Comparison of ENCODE assay signal across 1 cellular context in genomic region chr2:96509114-96509846, GRCh38.
TF ChIP-seq lines count a peak whose summit lies in the region.

No MANE protein-coding gene starts in this region.

TF ChIP-seq in HepG2, 621 proteins besides CTCF, POLR2A, EP300 and RAD21 (continued from another document and continues in another):
- no peak for TF ChIP-seq ZNF704 (CRISPR knock-in tag; IDR thresholded peaks at IDR 0.05; ENCODE audit: borderline replicate concordance)
- peak; percentile 54 for TF ChIP-seq JARID2 (CRISPR knock-in tag; IDR thresholded peaks at IDR 0.05; ENCODE audit: insufficient replicate concordance)
- TF ChIP-seq ZNF792 (CRISPR knock-in tag; IDR thresholded peaks at IDR 0.05) = peak; percentile 78
- TF ChIP-seq SOX6 (IDR thresholded peaks at IDR 0.05) = no peak
- peak; percentile 55 for TF ChIP-seq SOX6 (CRISPR knock-in tag; IDR thresholded peaks at IDR 0.05)
- TF ChIP-seq ZNF567 (CRISPR knock-in tag; IDR thresholded peaks at IDR 0.05; ENCODE audit: borderline replicate concordance) = 0 out of 2 replicates have a peak, but pooled peaks have one; percentile 80
- TF ChIP-seq FOXJ3 (CRISPR knock-in tag; IDR thresholded peaks at IDR 0.05; ENCODE audit: borderline replicate concordance) = 0 out of 2 replicates have a peak, but pooled peaks have one; percentile 49
- peak; percentile 39; the same call in 1 of the 2 replicates for TF ChIP-seq GTF3A (CRISPR knock-in tag; conservative IDR thresholded peaks at IDR 0.05)
- no peak for TF ChIP-seq RFXANK (CRISPR knock-in tag; IDR thresholded peaks at IDR 0.05)
- TF ChIP-seq IRF2 (CRISPR knock-in tag; IDR thresholded peaks at IDR 0.05) = peak; percentile 67; the same call in 1 of the 2 replicates
- no peak for TF ChIP-seq SP1 (IDR thresholded peaks at IDR 0.05)
- no peak for TF ChIP-seq SP1 (CRISPR knock-in tag; IDR thresholded peaks at IDR 0.05)
- TF ChIP-seq SAP130 (CRISPR knock-in tag; IDR thresholded peaks at IDR 0.05; ENCODE audit: low read depth) = peak; percentile 63
- no peak for TF ChIP-seq ZSCAN22 (CRISPR knock-in tag; IDR thresholded peaks at IDR 0.05)
- TF ChIP-seq ZNF383 (CRISPR knock-in tag; IDR thresholded peaks at IDR 0.05; ENCODE audit: borderline replicate concordance) = no peak
- peak; percentile 70; the same call in 1 of the 2 replicates for TF ChIP-seq ZNF772 (CRISPR knock-in tag; IDR thresholded peaks at IDR 0.05)
- TF ChIP-seq SP4 (CRISPR knock-in tag; IDR thresholded peaks at IDR 0.05) = no peak
- TF ChIP-seq HNF4G (IDR thresholded peaks at IDR 0.05; ENCODE audit: borderline replicate concordance, low read depth, low read length) = no peak
- TF ChIP-seq HNF4G (CRISPR knock-in tag; IDR thresholded peaks at IDR 0.05; ENCODE audit: borderline replicate concordance, low read depth) = peak; percentile 58; the same call in 1 of the 2 replicates
- no peak for TF ChIP-seq ZNF790 (CRISPR knock-in tag; IDR thresholded peaks at IDR 0.05; ENCODE audit: borderline replicate concordance)
- TF ChIP-seq ATF2 (CRISPR knock-in tag; IDR thresholded peaks at IDR 0.05) = peak; percentile 15; the same call in 1 of the 2 replicates
- 0 out of 2 replicates have a peak, but pooled peaks have one; percentile 47 for TF ChIP-seq ZNF788 (CRISPR knock-in tag; IDR thresholded peaks at IDR 0.05; ENCODE audit: borderline replicate concordance)
- TF ChIP-seq ZNF619 (CRISPR knock-in tag; IDR thresholded peaks at IDR 0.05) = 0 out of 2 replicates have a peak, but pooled peaks have one; percentile 51
- peak; percentile 84 for TF ChIP-seq BORCS8-MEF2B (CRISPR knock-in tag; IDR thresholded peaks at IDR 0.05)
- TF ChIP-seq RNF2 (conservative IDR thresholded peaks at IDR 0.05; ENCODE audit: low read depth) = peak; percentile 53; the same call in 1 of the 2 replicates
- TF ChIP-seq SOX5 (CRISPR knock-in tag; IDR thresholded peaks at IDR 0.05; ENCODE audit: borderline replicate concordance) = 0 out of 2 replicates have a peak, but pooled peaks have one; percentile 12
- no peak for TF ChIP-seq ZFP82 (CRISPR knock-in tag; IDR thresholded peaks at IDR 0.05; ENCODE audit: borderline replicate concordance)
- TF ChIP-seq ZSCAN12 (CRISPR knock-in tag; IDR thresholded peaks at IDR 0.05) = no peak
- 0 out of 2 replicates have a peak, but pooled peaks have one; percentile 69 for TF ChIP-seq ZBTB4 (CRISPR knock-in tag; IDR thresholded peaks at IDR 0.05; ENCODE audit: borderline replicate concordance)
- peak; percentile 62; the same call in 1 of the 2 replicates for TF ChIP-seq MYPOP (CRISPR knock-in tag; IDR thresholded peaks at IDR 0.05)
- peak; percentile 66 for TF ChIP-seq ARID5B (CRISPR knock-in tag; IDR thresholded peaks at IDR 0.05)
- TF ChIP-seq AKAP8 (CRISPR knock-in tag; IDR thresholded peaks at IDR 0.05) = no peak
- TF ChIP-seq HOMEZ (CRISPR knock-in tag; IDR thresholded peaks at IDR 0.05; ENCODE audit: low read depth) = no peak
- TF ChIP-seq ZKSCAN1 (IDR thresholded peaks at IDR 0.05; ENCODE audit: low read length) = peak; percentile 43; the same call in 1 of the 2 replicates
- TF ChIP-seq PRMT3 (CRISPR knock-in tag; IDR thresholded peaks at IDR 0.05; ENCODE audit: borderline replicate concordance, low read depth) = 0 out of 2 replicates have a peak, but pooled peaks have one; percentile 27
- 0 out of 2 replicates have a peak, but pooled peaks have one; percentile 49 for TF ChIP-seq ZNF891 (CRISPR knock-in tag; IDR thresholded peaks at IDR 0.05)
- peak; percentile 54; the same call in 1 of the 2 replicates for TF ChIP-seq ZNF83 (CRISPR knock-in tag; IDR thresholded peaks at IDR 0.05; ENCODE audit: borderline replicate concordance)
- TF ChIP-seq ZBTB10 (CRISPR knock-in tag; IDR thresholded peaks at IDR 0.05; ENCODE audit: borderline replicate concordance) = no peak
- no peak for TF ChIP-seq MZF1 (CRISPR knock-in tag; IDR thresholded peaks at IDR 0.05; ENCODE audit: borderline replicate concordance)
- peak; percentile 77 for TF ChIP-seq ERF (CRISPR knock-in tag; IDR thresholded peaks at IDR 0.05)
- TF ChIP-seq HNRNPL (IDR thresholded peaks at IDR 0.05; ENCODE audit: low read depth, low read length) = 0 out of 2 replicates have a peak, but pooled peaks have one; percentile 45
- TF ChIP-seq ZNF761 (CRISPR knock-in tag; conservative IDR thresholded peaks at IDR 0.05) = peak; percentile 51; the same call in 1 of the 2 replicates
- TF ChIP-seq RBM22 (optimal IDR thresholded peaks at IDR 0.05; ENCODE audit: low read length) = no peak
- peak; percentile 86; the same call in 1 of the 2 replicates for TF ChIP-seq ZBTB46 (CRISPR knock-in tag; IDR thresholded peaks at IDR 0.05; ENCODE audit: borderline replicate concordance)
- no peak for TF ChIP-seq ZNF547 (CRISPR knock-in tag; IDR thresholded peaks at IDR 0.05)
- 0 out of 2 replicates have a peak, but pooled peaks have one; percentile 50 for TF ChIP-seq ZNF563 (CRISPR knock-in tag; IDR thresholded peaks at IDR 0.05)
- peak; percentile 62; the same call in 1 of the 2 replicates for TF ChIP-seq PPARG (CRISPR knock-in tag; conservative IDR thresholded peaks at IDR 0.05)
- peak; percentile 62 for TF ChIP-seq NRL (CRISPR knock-in tag; IDR thresholded peaks at IDR 0.05; ENCODE audit: borderline replicate concordance)
- no peak for TF ChIP-seq ZNF720 (CRISPR knock-in tag; IDR thresholded peaks at IDR 0.05)
- peak; percentile 88 for TF ChIP-seq HOXD1 (CRISPR knock-in tag; IDR thresholded peaks at IDR 0.05)
